27 cellular contexts compared by ENCODE assay signal in the genomic region with DNA sequence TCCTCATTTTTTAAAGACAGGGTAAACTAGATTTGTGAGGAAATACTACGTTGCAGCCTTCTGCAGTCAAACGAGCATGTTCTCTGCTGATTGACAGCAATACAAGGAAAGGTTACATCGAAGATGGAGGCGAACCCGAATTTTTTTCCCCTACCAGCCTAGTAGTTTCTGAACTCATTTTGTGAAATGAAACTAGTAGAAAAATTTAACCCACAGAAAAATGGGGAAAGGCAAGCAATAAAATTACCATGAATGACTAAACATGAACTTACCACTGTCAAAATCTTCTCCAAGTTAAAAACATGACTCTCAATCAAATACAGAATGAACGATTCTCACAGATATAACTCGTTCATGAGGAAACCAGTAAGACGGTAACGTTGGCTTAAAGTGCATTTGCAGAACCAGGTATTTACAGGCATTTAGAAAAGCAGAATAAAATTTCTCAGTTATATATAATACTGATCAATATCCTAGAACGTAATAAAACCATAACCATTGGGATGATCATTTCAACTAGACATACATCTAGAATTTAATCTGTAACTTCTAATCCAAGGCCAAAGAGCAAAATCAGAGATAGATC.
DNase-seq lines count a peak whose midpoint lies in the region; ATAC-seq and FAIRE-seq lines count a peak whose summit lies in the region.
"Had no signal": no experiment of that assay in that cellular context is flagged by ENCODE, and none has a peak within 500 bp of the region (broad histone marks: within the 10 kb centered on the region; RNA-seq: fewer than 3 reads in every experiment).

No MANE protein-coding gene starts in this region.

- no peaks in the 10 kb centered on the region for H3K4me1 ChIP-seq in small intestine (ENCODE audit: control insufficient read depth in 2 of 2, insufficient read depth in 1 of 2, low read depth in 1 of 2, low read length in 1 of 2)
- H3K4me1 ChIP-seq: pancreas, tibial artery had no signal

- no peaks in the 10 kb centered on the region for H3K9me3 ChIP-seq in small intestine (ENCODE audit: control insufficient read depth, low read depth)
- H3K9me3 ChIP-seq: heart left ventricle, left lung, pancreas, Peyer's patch, tibial artery had no signal

- peak; percentile 42 to 63 for ATAC-seq in activated naive CD4-positive, alpha-beta T cell treated with anti-CD3 and anti-CD28 coated beads, Interleukin-2, amount 50 U/mL, for 72 hours
- peak; percentile 51 for ATAC-seq in GM18861 (IDR thresholded peaks at IDR 0.05; ENCODE audit: unreplicated experiment)
- ATAC-seq in HG02884 (IDR thresholded peaks at IDR 0.05; ENCODE audit: unreplicated experiment) = peak; percentile 53
- peak; percentile 59 for ATAC-seq in stimulated activated memory B cell treated with anti-CD40 and anti-IgM and Interleukin-4, amounts not matched to agents 10 μg/mL and 1 μg/mL and 100 μg/mL, for 72 hours
- ATAC-seq in GM21367 (IDR thresholded peaks at IDR 0.05; ENCODE audit: unreplicated experiment) = no peak
- no peak for ATAC-seq in GM21786 (IDR thresholded peaks at IDR 0.05; ENCODE audit: unreplicated experiment)
- ATAC-seq: heart left ventricle, left lung, pancreas had no signal

- no peaks in the 10 kb centered on the region for H3K9me3 Mint-ChIP-seq in activated naive CD4-positive, alpha-beta T cell treated with anti-CD3 and anti-CD28 coated beads, Interleukin-2, amount 50 U/mL, for 72 hours
- H3K9me3 Mint-ChIP-seq in stimulated activated memory B cell treated with anti-CD40 and anti-IgM and Interleukin-4, amounts not matched to agents 10 μg/mL and 1 μg/mL and 100 μg/mL, for 72 hours = no peaks in the 10 kb centered on the region
- H3K9me3 Mint-ChIP-seq: activated naive CD4-positive, alpha-beta T cell treated with anti-CD3 and anti-CD28 coated beads, Interleukin-2, amount 10 ng/mL, durations not matched to agents 7 days and 5 days; CD4-positive, alpha-beta T cell; neural crest cell had no signal

- H3K4me3 Mint-ChIP-seq in stimulated activated memory B cell treated with anti-CD40 and anti-IgM and Interleukin-4, amounts not matched to agents 10 μg/mL and 1 μg/mL and 100 μg/mL, for 72 hours = no peak overlapping the region
- H3K4me3 Mint-ChIP-seq: activated naive CD4-positive, alpha-beta T cell treated with anti-CD3 and anti-CD28 coated beads, Interleukin-2, amount 10 ng/mL, durations not matched to agents 7 days and 5 days; CD4-positive, alpha-beta T cell; HFFc6; neural crest cell had no signal

- H3K27me3 ChIP-seq in small intestine (ENCODE audit: control insufficient read depth in 2 of 2, insufficient read depth in 2 of 2, low read length in 2 of 2) = no peaks in the 10 kb centered on the region
- H3K27me3 ChIP-seq: heart left ventricle, left lung, pancreas, Peyer's patch, tibial artery had no signal

- no peaks in the 10 kb centered on the region for H3K36me3 ChIP-seq in small intestine (ENCODE audit: control insufficient read depth in 2 of 2, insufficient read depth in 2 of 2, low read length in 2 of 2)
- H3K36me3 ChIP-seq: heart left ventricle, left lung, pancreas, Peyer's patch, tibial artery had no signal

- no peaks in the 10 kb centered on the region for H3K27me3 Mint-ChIP-seq in stimulated activated memory B cell treated with anti-CD40 and anti-IgM and Interleukin-4, amounts not matched to agents 10 μg/mL and 1 μg/mL and 100 μg/mL, for 72 hours
- H3K27me3 Mint-ChIP-seq: CD4-positive, alpha-beta T cell had no signal

- 72 to 86% (median 82%) methylated on average over 10 of the region's 10 CpGs for WGBS in small intestine, 3 donors

- DNase-seq in activated naive CD4-positive, alpha-beta T cell treated with anti-CD3 and anti-CD28 coated beads, Interleukin-2, amount 50 U/mL, for 72 hours (ENCODE audit: low spot score in 2 of 2) = no peak
- no peak for DNase-seq in activated naive CD4-positive, alpha-beta T cell treated with anti-CD3 and anti-CD28 coated beads, Interleukin-2, amount 50 U/mL, for 16 hours
- no peak for DNase-seq in small intestine
- DNase-seq: activated CD4-positive, alpha-beta T cell treated with anti-CD3 and anti-CD28 coated beads for 1 hour; activated naive CD4-positive, alpha-beta T cell treated with anti-CD3 and anti-CD28 coated beads, Interleukin-2, amount 10 ng/mL, durations not matched to agents 7 days and 5 days; CD4-positive, alpha-beta T cell; foreskin melanocyte; GOT3; heart left ventricle; HFFc6; IMR-90; islet precursor cell; left lung; mesenchymal stem cell; NCI-H146; NCI-H345; pancreas; Peyer's patch; SHP77; tibial artery had no signal

- no peaks in the 10 kb centered on the region for H3K36me3 Mint-ChIP-seq in activated naive CD4-positive, alpha-beta T cell treated with anti-CD3 and anti-CD28 coated beads, Interleukin-2, amount 50 U/mL, for 72 hours
- H3K36me3 Mint-ChIP-seq in stimulated activated memory B cell treated with anti-CD40 and anti-IgM and Interleukin-4, amounts not matched to agents 10 μg/mL and 1 μg/mL and 100 μg/mL, for 72 hours = no peaks in the 10 kb centered on the region

- H3K27ac Mint-ChIP-seq in activated naive CD4-positive, alpha-beta T cell treated with anti-CD3 and anti-CD28 coated beads, Interleukin-2, amount 50 U/mL, for 72 hours = no peak overlapping the region
- H3K27ac Mint-ChIP-seq in stimulated activated memory B cell treated with anti-CD40 and anti-IgM and Interleukin-4, amounts not matched to agents 10 μg/mL and 1 μg/mL and 100 μg/mL, for 72 hours = peak overlapping the region; percentile 34
- H3K27ac Mint-ChIP-seq: activated naive CD4-positive, alpha-beta T cell treated with anti-CD3 and anti-CD28 coated beads, Interleukin-2, amount 10 ng/mL, durations not matched to agents 7 days and 5 days; CD4-positive, alpha-beta T cell; HFFc6 had no signal

- no peak overlapping the region for H3K27ac ChIP-seq in small intestine (ENCODE audit: low read depth in 1 of 2, low read length in 1 of 2)
- H3K27ac ChIP-seq: heart left ventricle, left lung, pancreas, Peyer's patch, tibial artery had no signal

- FAIRE-seq in small intestine (lab: Jason Lieb, UNC) = no peak
- FAIRE-seq: D721Med, pancreas had no signal

- H3K4me1 Mint-ChIP-seq in stimulated activated memory B cell treated with anti-CD40 and anti-IgM and Interleukin-4, amounts not matched to agents 10 μg/mL and 1 μg/mL and 100 μg/mL, for 72 hours = peaks cover 14% of the 10 kb centered on the region
- H3K4me1 Mint-ChIP-seq: activated naive CD4-positive, alpha-beta T cell treated with anti-CD3 and anti-CD28 coated beads, Interleukin-2, amount 10 ng/mL, durations not matched to agents 7 days and 5 days had no signal

- H3K4me3 ChIP-seq in small intestine (ENCODE audit: low read depth in 1 of 2, low read length in 2 of 2) = no peak overlapping the region
- H3K4me3 ChIP-seq: heart left ventricle, left lung, pancreas, Peyer's patch, tibial artery had no signal

Comparison
In these comparisons a context has a peak if more than half of its experiments do, and no peak if none do; other contexts are left out.
1. ATAC-seq: peak in activated naive CD4-positive, alpha-beta T cell treated with anti-CD3 and anti-CD28 coated beads, Interleukin-2, amount 50 U/mL, for 72 hours (2 of 2), GM18861 (single experiment), HG02884 (single experiment) and stimulated activated memory B cell treated with anti-CD40 and anti-IgM and Interleukin-4, amounts not matched to agents 10 μg/mL and 1 μg/mL and 100 μg/mL, for 72 hours (single experiment); none in GM21367 (single experiment) and GM21786 (single experiment).